In the genomic region with DNA sequence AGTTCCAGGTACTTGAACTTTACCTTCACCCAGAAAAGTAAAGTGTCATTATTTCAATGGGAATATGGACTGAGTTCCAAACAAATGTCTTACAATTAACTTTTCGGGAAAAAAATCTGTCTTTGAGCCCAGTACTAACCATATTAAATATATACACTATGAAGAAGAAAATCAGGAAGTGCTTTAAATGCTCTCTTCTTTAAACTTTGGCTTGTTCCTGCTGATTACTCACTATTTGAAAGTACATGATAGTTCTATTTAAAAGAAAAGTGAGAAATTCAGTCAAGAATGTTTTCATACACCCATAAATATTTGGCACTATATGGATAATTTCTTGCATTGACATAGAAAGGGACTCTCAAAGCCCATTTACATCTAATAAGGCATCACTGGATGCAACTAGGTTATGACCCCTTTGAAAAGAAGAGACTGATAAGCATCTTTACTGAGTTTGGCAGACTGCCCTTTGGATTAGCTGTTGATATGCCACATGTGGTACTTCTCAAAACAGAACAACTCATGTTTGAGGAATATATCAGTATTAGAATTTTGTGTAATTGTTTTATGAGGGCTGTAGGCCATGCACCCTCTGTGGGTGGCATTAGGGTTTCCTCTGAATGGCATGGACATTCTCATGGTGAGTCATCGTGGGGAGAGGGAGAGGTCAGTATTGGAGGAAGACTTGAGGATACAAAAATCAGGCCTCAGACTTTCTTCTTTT, we compare ENCODE assay signal across 21 cellular contexts. TPM values are rescaled to one million over a fixed set of nuclear protein-coding genes. Genes with fewer than 3 reads are reported as not detected.
A peak's percentile ranks its signal among the peaks of the same experiment; 100 is the strongest.
DNase-seq lines count a peak whose midpoint lies in the region; ATAC-seq, FAIRE-seq and TF ChIP-seq lines count a peak whose summit lies in the region.
"Had no signal": no experiment of that assay in that cellular context is flagged by ENCODE, and none has a peak within 500 bp of the region (broad histone marks: within the 10 kb centered on the region; RNA-seq: fewer than 3 reads in every experiment).

No MANE protein-coding gene starts in this region.

- intact Hi-C loops in A673 (cut with micrococcal nuclease; ENCODE audit: unreplicated experiment) (no loop called here), tibial artery (cut with DNase I; ENCODE audit: low total_unique reads) (no loop called here), HepG2 (cut with micrococcal nuclease; ENCODE audit: unreplicated experiment) (no loop called here)

- POLR2A ChIA-PET in A673 (lab: Charles Lee; ENCODE audit: low non-redundant PET) = no interaction called here
- POLR2A ChIA-PET in HepG2 (lab: Yijun Ruan, JAX) = no interaction called here

- H3K36me3 ChIP-seq in A673 (ENCODE audit: insufficient read depth, low read length, poor library complexity, severe bottlenecking) (no peaks in the 10 kb centered on the region), SJCRH30 (no peaks in the 10 kb centered on the region), tibial artery (no peaks in the 10 kb centered on the region), HepG2 (replicated peaks in 1 of 2; ENCODE audit: control insufficient read depth in 1 of 2, insufficient read depth in 2 of 2, low read length in 2 of 2) (no peaks in the 10 kb centered on the region)
- H3K36me3 ChIP-seq: left ventricle myocardium inferior had no signal

- no peak overlapping the region for H2AFZ ChIP-seq in HepG2 (ENCODE audit: low read length)
- H2AFZ ChIP-seq: PC-9 had no signal

- H3K4me3 ChIP-seq in A673 (ENCODE audit: low read depth, low read length, poor library complexity, severe bottlenecking) = no peak overlapping the region
- H3K4me3 ChIP-seq in SJCRH30 = no peak overlapping the region
- H3K4me3 ChIP-seq in tibial artery = no peak overlapping the region
- no peak overlapping the region for H3K4me3 ChIP-seq in HepG2 (replicated peaks in 1 of 3; ENCODE audit: insufficient read depth in 1 of 3, low read depth in 2 of 3, low read length in 3 of 3)
- H3K4me3 ChIP-seq: body of pancreas, left ventricle myocardium inferior, PC-9 had no signal

- no TSS peak for BruUV-seq in A673 (replicated peaks; lab: Mats Ljungman, UMichigan)
- no TSS peak for BruUV-seq in HepG2 (replicated peaks; lab: Mats Ljungman, UMichigan)

- no peak overlapping the region for H3K9ac ChIP-seq in HepG2 (ENCODE audit: insufficient read depth, low read depth, low read length)

- H3K27me3 ChIP-seq in A673 (replicated peaks; ENCODE audit: insufficient read depth, low read depth, low read length, poor library complexity) (no peaks in the 10 kb centered on the region), SJCRH30 (no peaks in the 10 kb centered on the region), tibial artery (no peaks in the 10 kb centered on the region), HepG2 (ENCODE audit: control insufficient read depth in 1 of 2, insufficient read depth in 2 of 2, low read length in 2 of 2) (no peaks in the 10 kb centered on the region)
- H3K27me3 ChIP-seq: body of pancreas had no signal

- no peak for FAIRE-seq in HepG2 (lab: Jason Lieb, UNC)
- FAIRE-seq: G401.6 had no signal

- 33% methylated on average over 2 of the region's 2 CpGs for WGBS in HepG2 (ENCODE audit: low lambda C conversion rate)

- H3K9me3 ChIP-seq in A673 (ENCODE audit: low read depth, low read length, poor library complexity, severe bottlenecking) (no peaks in the 10 kb centered on the region), SJCRH30 (replicated peaks) (no peaks in the 10 kb centered on the region), tibial artery (no peaks in the 10 kb centered on the region), HepG2 (ENCODE audit: low read length) (no peaks in the 10 kb centered on the region)
- H3K9me3 ChIP-seq: body of pancreas, left ventricle myocardium inferior had no signal

- TF ChIP-seq EP300 in HepG2 (IDR thresholded peaks at IDR 0.05; ENCODE audit: low read depth in 2 of 2, low read length in 2 of 2) (no peak), HepG2 (CRISPR knock-in tag; IDR thresholded peaks at IDR 0.05; ENCODE audit: borderline replicate concordance) (no peak)

- H4K20me1 ChIP-seq in HepG2 (ENCODE audit: insufficient read depth, low read length) = no peaks in the 10 kb centered on the region

- no peak for TF ChIP-seq POLR2A in HepG2 (IDR thresholded peaks at IDR 0.05; ENCODE audit: insufficient read depth in 1 of 2, low read depth in 2 of 2, low read length in 2 of 2)

- H3K4me2 ChIP-seq in HepG2 (ENCODE audit: low read depth, low read length) = no peak overlapping the region
- H3K4me2 ChIP-seq: PC-9 had no signal

- DNase-seq in A673 (ENCODE audit: low spot score) (peak; percentile 24), EL (peak; percentile 93), SJCRH30 (peak; percentile 42 to 50), fibroblast of peridontal ligament (ENCODE audit: extremely low read depth) (peak; percentile 19), tibial artery (no peak), GM13977 (ENCODE audit: low spot score) (no peak), HepG2 (ENCODE audit: low spot score) (no peak), NCI-H510A (lab: John Stamatoyannopoulos, UW) (no peak)
- DNase-seq: body of pancreas; endodermal cell; H9; hippocampal formation; left ventricle myocardium inferior; naive thymus-derived CD4-positive, alpha-beta T cell; NCI-H226; retina; stimulated activated CD4-positive, alpha-beta T cell treated with anti-CD3 and anti-CD28 coated beads, Interleukin-4, amount 100 ng/mL, for 1 hour; stimulated activated naive B cell treated with anti-CD40 and anti-IgM and Interleukin-4, amounts not matched to agents 10 μg/mL and 1 μg/mL and 100 μg/mL, for 72 hours had no signal

- TF ChIP-seq CTCF in A673 (conservative IDR thresholded peaks at IDR 0.05; ENCODE audit: low read depth, low read length) (no peak), tibial artery (IDR thresholded peaks at IDR 0.05) (no peak), GM13977 (IDR thresholded peaks at IDR 0.05; ENCODE audit: extremely low read depth, insufficient read depth, missing control alignments) (no peak), HepG2 (CRISPR knock-in tag; IDR thresholded peaks at IDR 0.05) (no peak)

- H3K79me2 ChIP-seq in HepG2 (ENCODE audit: insufficient read depth, low read length) = no peaks in the 10 kb centered on the region

- TF ChIP-seq RAD21 in HepG2 (CRISPR knock-in tag; IDR thresholded peaks at IDR 0.05) = no peak

- CTCF ChIA-PET in A673 (lab: Charles Lee) (no interaction called here), HepG2 (lab: Yijun Ruan, JAX; ENCODE audit: low intra/inter-chr PET ratio, low total read pairs) (no interaction called here)

- H3K4me1 ChIP-seq in A673 (ENCODE audit: insufficient read depth, low read length, poor library complexity, severe bottlenecking) (no peaks in the 10 kb centered on the region), SJCRH30 (peaks cover 11% of the 10 kb centered on the region; the same call in 1 of the 2 replicates), tibial artery (no peaks in the 10 kb centered on the region), HepG2 (ENCODE audit: insufficient read depth, low read length) (0 out of 2 replicates have a peak, but pooled peaks cover 7% of the 10 kb centered on the region)
- H3K4me1 ChIP-seq: body of pancreas, left ventricle myocardium inferior had no signal

- ATAC-seq in HepG2 = no peak
- ATAC-seq: body of pancreas; naive thymus-derived CD4-positive, alpha-beta T cell; stimulated activated naive B cell treated with anti-CD40 and anti-IgM and Interleukin-4, amounts not matched to agents 10 μg/mL and 1 μg/mL and 100 μg/mL, for 72 hours had no signal

- in situ Hi-C loops in GM13977 (cut with MboI; ENCODE audit: low pct_unique_long_range_greater_than_20kb, low sequenced_read_pairs, unreplicated experiment) = no loop called here
- in situ Hi-C loops in HepG2 (cut with HindIII; ENCODE audit: extremely low pct_ligation_motif_present, low pct_unique_long_range_greater_than_20kb) = no loop called here

- no peak overlapping the region for H3K27ac ChIP-seq in A673 (ENCODE audit: low read depth, low read length, poor library complexity, severe bottlenecking)
- no peak overlapping the region for H3K27ac ChIP-seq in SJCRH30
- no peak overlapping the region for H3K27ac ChIP-seq in tibial artery
- H3K27ac ChIP-seq in HepG2 (ENCODE audit: extremely low read length, insufficient read depth, low read length) = no peak overlapping the region
- H3K27ac ChIP-seq: body of pancreas, C4-2B, left ventricle myocardium inferior, PC-9 had no signal

TF ChIP-seq in HepG2, 621 proteins besides CTCF, POLR2A, EP300 and RAD21 (continues in another document):
- TF ChIP-seq GTF2F1 (IDR thresholded peaks at IDR 0.05; ENCODE audit: low read length) = no peak

RNA-seq across cellular contexts. Expression of a gene that starts 25.0 kb away (rescaled TPM):
- 18.5 and 20.3 TPM in 2 replicates for total RNA-seq in A673 (2021)
- 11.8 and 14.8 TPM in 2 replicates for total RNA-seq in SJCRH30 (2014; rRNA removed; shearing (Covaris generic))
- total RNA-seq in HepG2 (2016; rRNA removed; fragmentation: Illumina TruSeq; extraction: Trizol) = 16.0 and 17.3 TPM in 2 replicates
- total RNA-seq in HepG2 (2016; cell fraction: cytosol; rRNA removed; fragmentation: Illumina TruSeq; extraction: Trizol; ENCODE audit: low read depth) = 29.5 and 36.0 TPM in 2 replicates
- total RNA-seq in HepG2 (2016; cell fraction: insoluble cytoplasmic fraction; rRNA removed; fragmentation: Illumina TruSeq; extraction: Trizol) = 14.3 and 15.4 TPM in 2 replicates
- total RNA-seq in HepG2 (2016; cell fraction: membrane; rRNA removed; fragmentation: Illumina TruSeq; extraction: Trizol) = 8.3 and 9.1 TPM in 2 replicates
- total RNA-seq in HepG2 (2016; cell fraction: nucleus; rRNA removed; fragmentation: Illumina TruSeq; extraction: Trizol) = 37.4 and 38.1 TPM in 2 replicates
- 7.4 and 9.1 TPM in 2 replicates for polyA plus RNA-seq in HepG2 (2011; rRNA removed)
- polyA plus RNA-seq in HepG2 (2011; cell fraction: cytosol; rRNA removed) = 4.4 and 6.1 TPM in 2 replicates
- polyA plus RNA-seq in HepG2 (2011; cell fraction: nucleus; rRNA removed) = 8.4 and 9.0 TPM in 2 replicates
- 9.2 and 9.8 TPM in 2 replicates for polyA plus RNA-seq in HepG2 (2012)
- 0.53 and 0.77 TPM in 2 replicates for polyA plus RNA-seq in HepG2 (2016; cell fraction: cytosol; fragmentation: Illumina TruSeq; extraction: Trizol; ENCODE audit: low read depth)
- 11.1 and 11.5 TPM in 2 replicates for polyA plus RNA-seq in HepG2 (2016; cell fraction: insoluble cytoplasmic fraction; fragmentation: Illumina TruSeq; extraction: Trizol; ENCODE audit: low read depth)
- 1.3 and 1.6 TPM in 2 replicates for polyA plus RNA-seq in HepG2 (2016; cell fraction: membrane; fragmentation: Illumina TruSeq; extraction: Trizol; ENCODE audit: low read depth)
- polyA plus RNA-seq in HepG2 (2016; cell fraction: nucleus; fragmentation: Illumina TruSeq; extraction: Trizol; ENCODE audit: insufficient read depth, low read depth) = 12.4 and 14.5 TPM in 2 replicates
- 16.6 and 20.1 TPM in 2 replicates for polyA minus RNA-seq in HepG2 (2011; rRNA and poly(A)+ RNA removed; ENCODE audit: low replicate concordance)
- polyA minus RNA-seq in HepG2 (2011; cell fraction: cytosol; rRNA and poly(A)+ RNA removed) = 13.1 and 13.9 TPM in 2 replicates
- 80.6 and 100 TPM in 2 replicates for polyA minus RNA-seq in HepG2 (2011; cell fraction: nucleus; rRNA and poly(A)+ RNA removed)

Comparison
In these comparisons a context has a peak if more than half of its experiments do, and no peak if none do; other contexts are left out.
1. DNase-seq: peak in A673 (single experiment), EL (single experiment), SJCRH30 (2 of 2) and fibroblast of peridontal ligament (single experiment); none in tibial artery (0 of 2), GM13977 (single experiment), HepG2 (single experiment) and NCI-H510A (single experiment).